ENCODE assay signal across 15 cellular contexts in genomic region chr1:81550753-81551152, GRCh38.
DNase-seq lines count a peak whose midpoint lies in the region; ATAC-seq, FAIRE-seq and TF ChIP-seq lines count a peak whose summit lies in the region.
"Had no signal": no experiment of that assay in that cellular context is flagged by ENCODE, and none has a peak within 500 bp of the region (broad histone marks: within the 10 kb centered on the region; RNA-seq: fewer than 3 reads in every experiment).

No MANE protein-coding gene starts in this region.

- SMC1A ChIA-PET in GM12878 (lab: Charles Lee; ENCODE audit: uncharacterized antibody, unreplicated experiment) = interaction anchor here (0.6 to 13.4 kb wide), 68 partner anchors 9 to 1028 kb away, joined by 3 to 407 read pairs (median 5); no protein-coding TSS in a partner anchor

- intact Hi-C loops in Calu3 (cut with micrococcal nuclease; ENCODE audit: unreplicated experiment) (no loop called here), HCT116 (cut with micrococcal nuclease) (no loop called here), GM12878 (cut with micrococcal nuclease; ENCODE audit: unreplicated experiment) (no loop called here)

- WGBS in GM12878 (ENCODE audit: insufficient coverage, insufficient replicate concordance, low lambda C conversion rate, missing lambda C conversion rate) = 43% methylated on average over 1 of the region's 1 CpG

- no peaks in the 10 kb centered on the region for H3K9me2 ChIP-seq in HCT116 (ENCODE audit: insufficient read depth)
- no peaks in the 10 kb centered on the region; the same call in 1 of the 2 replicates for H3K9me2 ChIP-seq in Karpas-422 (replicated peaks; ENCODE audit: insufficient read depth, low read length)

- H4K20me1 ChIP-seq in HCT116 (ENCODE audit: insufficient read depth) (no peaks in the 10 kb centered on the region), GM12878 (ENCODE audit: control insufficient read depth, insufficient read depth) (no peaks in the 10 kb centered on the region), Karpas-422 (ENCODE audit: insufficient read depth, low read depth, low read length) (no peaks in the 10 kb centered on the region)

- peaks cover 0 to 8% of the 10 kb centered on the region in 2 experiments; a peak in 1 of 4 replicates for H3K4me1 ChIP-seq in HCT116 (ENCODE audit: control insufficient read depth in 1 of 2, insufficient read depth in 2 of 2, low read length in 2 of 2)
- H3K4me1 ChIP-seq in GM12878 (ENCODE audit: control insufficient read depth, insufficient read depth, low read length) = peaks cover 32% of the 10 kb centered on the region
- no peaks in the 10 kb centered on the region for H3K4me1 ChIP-seq in Karpas-422 (ENCODE audit: low read length)
- H3K4me1 ChIP-seq: breast epithelium had no signal

- no TSS peak for BruUV-seq in Calu3 (replicated peaks; lab: Mats Ljungman, UMichigan)
- no TSS peak for BruUV-seq in HCT116 (replicated peaks; lab: Mats Ljungman, UMichigan)
- no TSS peak for BruUV-seq in GM12878 (replicated peaks; lab: Mats Ljungman, UMichigan)

- H2AFZ ChIP-seq in HCT116 (ENCODE audit: low read depth, low read length, poor library complexity, severe bottlenecking) (no peak overlapping the region), GM12878 (ENCODE audit: control insufficient read depth, low read depth, low read length) (no peak overlapping the region), Karpas-422 (ENCODE audit: low read length) (no peak overlapping the region)

- DNase-seq in Calu3 = peak; percentile 54
- peak; percentile 19 for DNase-seq in HCT116 (ENCODE audit: low read depth, low spot score)
- no peak for DNase-seq in GM12878 (ENCODE audit: low read depth, low spot score)
- DNase-seq in kidney tubule cell (ENCODE audit: low spot score) = peak; percentile 40
- DNase-seq in activated CD4-positive, alpha-beta T cell treated with anti-CD3 and anti-CD28 coated beads, Interleukin-2, amount 50 U/mL, for 1 hour = no peak
- DNase-seq in central memory CD4-positive, alpha-beta T cell = no peak
- no peak for DNase-seq in Karpas-422
- no peak for DNase-seq in ureter (ENCODE audit: low spot score)
- DNase-seq: activated CD8-positive, alpha-beta T cell treated with anti-CD3 and anti-CD28 coated beads, Interleukin-2, amount 10 ng/mL, durations not matched to agents 7 days and 5 days; NCI-H1930; RPMI8226; stimulated activated CD4-positive, alpha-beta T cell treated with anti-CD3 and anti-CD28 coated beads, Interleukin-15, amount 100 ng/mL, for 24 hours; stimulated activated naive CD8-positive, alpha-beta T cell treated with anti-CD3 and anti-CD28 coated beads, Interleukin-15, amount 100 ng/mL, for 72 hours had no signal

- H3K9me3 Mint-ChIP-seq in Calu3 (ENCODE audit: low read depth, unreplicated experiment) = no peaks in the 10 kb centered on the region
- H3K9me3 Mint-ChIP-seq: stimulated activated naive CD8-positive, alpha-beta T cell treated with anti-CD3 and anti-CD28 coated beads, Interleukin-15, amount 100 ng/mL, for 72 hours had no signal

- H3K4me2 ChIP-seq in HCT116 (ENCODE audit: low read length) (peak overlapping the region; percentile 20; the same call in 1 of the 2 replicates), GM12878 (ENCODE audit: control insufficient read depth, insufficient read depth) (no peak overlapping the region), Karpas-422 (ENCODE audit: low read depth, low read length, poor library complexity, severe bottlenecking) (no peak overlapping the region)

- H3K9me3 ChIP-seq in HCT116 (ENCODE audit: control insufficient read depth in 1 of 2, insufficient read depth in 1 of 2, low read depth in 1 of 2, low read length in 2 of 2) (no peaks in the 10 kb centered on the region), GM12878 (replicated peaks; ENCODE audit: control insufficient read depth, insufficient read depth, low read length) (no peaks in the 10 kb centered on the region), Karpas-422 (ENCODE audit: low read length) (peaks cover 8% of the 10 kb centered on the region)
- H3K9me3 ChIP-seq: breast epithelium had no signal

- H3K36me3 ChIP-seq in HCT116 (ENCODE audit: control insufficient read depth in 1 of 2, insufficient read depth in 2 of 2, low read length in 2 of 2) (no peaks in the 10 kb centered on the region), GM12878 (ENCODE audit: control insufficient read depth in 2 of 2, insufficient read depth in 2 of 2, low read length in 1 of 2) (no peaks in the 10 kb centered on the region), Karpas-422 (ENCODE audit: insufficient read depth, low read length) (no peaks in the 10 kb centered on the region)
- H3K36me3 ChIP-seq: breast epithelium had no signal

- no peak overlapping the region for H3K27ac ChIP-seq in HCT116 (ENCODE audit: low read depth, low read length)
- H3K27ac ChIP-seq in GM12878 (ENCODE audit: control insufficient read depth, insufficient read depth) = no peak overlapping the region
- no peak overlapping the region for H3K27ac ChIP-seq in Karpas-422 (ENCODE audit: low read length)

- RAD21 ChIA-PET in HCT116 (lab: Charles Lee; ENCODE audit: low non-redundant PET in 1 of 2, low total read pairs in 2 of 2, uncharacterized antibody in 2 of 2, unreplicated experiment in 2 of 2) (no interaction called here), GM12878 (lab: Charles Lee; ENCODE audit: unreplicated experiment) (interaction anchor here (0.9 to 7.9 kb wide), 33 partner anchors 8 to 602 kb away, joined by 3 to 296 read pairs (median 6); partner anchors contain the start of gene ADGRL2)

- no peak for FAIRE-seq in GM12878 (lab: Jason Lieb, UNC)

- TF ChIP-seq POLR2A in HCT116 (IDR thresholded peaks at IDR 0.05; ENCODE audit: borderline replicate concordance, extremely low read depth, insufficient read depth, insufficient read length) = no peak
- no peak for TF ChIP-seq POLR2A in GM12878 (IDR thresholded peaks at IDR 0.05; ENCODE audit: low read depth, low read length)

- H3K4me3 ChIP-seq in HCT116 (replicated peaks in 1 of 2; ENCODE audit: low read depth in 1 of 2, low read length in 2 of 2) = no peak overlapping the region
- no peak overlapping the region for H3K4me3 ChIP-seq in GM12878
- H3K4me3 ChIP-seq in Karpas-422 (ENCODE audit: low read length) = no peak overlapping the region
- H3K4me3 ChIP-seq: breast epithelium had no signal

- in situ Hi-C loops in GM12878 (cut with MboI) = no loop called here

- no peak overlapping the region for H3K4me3 Mint-ChIP-seq in Calu3 (ENCODE audit: low read depth, unreplicated experiment)
- H3K4me3 Mint-ChIP-seq: activated CD8-positive, alpha-beta T cell treated with anti-CD3 and anti-CD28 coated beads, Interleukin-2, amount 10 ng/mL, durations not matched to agents 7 days and 5 days; natural killer cell treated with Interleukin-12 subunit alpha and Interleukin-12 subunit beta and Interleukin-15 and Interleukin-18, amount 100 ng/mL, for 72 hours; stimulated activated naive CD8-positive, alpha-beta T cell treated with anti-CD3 and anti-CD28 coated beads, Interleukin-15, amount 100 ng/mL, for 72 hours had no signal

- POLR2A ChIA-PET in HCT116 (lab: Charles Lee) = no interaction called here
- POLR2A ChIA-PET in GM12878 (lab: Charles Lee) = interaction anchor here (0.7 to 1.6 kb wide), 9 partner anchors 16 to 1020 kb away, joined by 3 to 6 read pairs (median 4); no protein-coding TSS in a partner anchor

- no peaks in the 10 kb centered on the region for H3K27me3 Mint-ChIP-seq in Calu3 (ENCODE audit: unreplicated experiment)
- H3K27me3 Mint-ChIP-seq: natural killer cell treated with Interleukin-12 subunit alpha and Interleukin-12 subunit beta and Interleukin-15 and Interleukin-18, amount 100 ng/mL, for 72 hours; stimulated activated naive CD8-positive, alpha-beta T cell treated with anti-CD3 and anti-CD28 coated beads, Interleukin-15, amount 100 ng/mL, for 72 hours had no signal

- H3K4me1 Mint-ChIP-seq in Calu3 (ENCODE audit: low read depth, unreplicated experiment) = peaks cover 38% of the 10 kb centered on the region
- H3K4me1 Mint-ChIP-seq: stimulated activated naive CD8-positive, alpha-beta T cell treated with anti-CD3 and anti-CD28 coated beads, Interleukin-15, amount 100 ng/mL, for 72 hours had no signal

- ATAC-seq in HCT116 (no peak), GM12878 (no peak)
- ATAC-seq: activated CD8-positive, alpha-beta T cell treated with anti-CD3 and anti-CD28 coated beads, Interleukin-2, amount 10 ng/mL, durations not matched to agents 7 days and 5 days; natural killer cell treated with Interleukin-12 subunit alpha and Interleukin-12 subunit beta and Interleukin-15 and Interleukin-18, amount 100 ng/mL, for 72 hours; stimulated activated naive CD8-positive, alpha-beta T cell treated with anti-CD3 and anti-CD28 coated beads, Interleukin-15, amount 100 ng/mL, for 72 hours had no signal

- TF ChIP-seq RAD21 in HCT116 (IDR thresholded peaks at IDR 0.05; ENCODE audit: low read depth) (no peak), GM12878 (IDR thresholded peaks at IDR 0.05; ENCODE audit: insufficient read depth, low read depth, low read length) (no peak)

- peak overlapping the region; percentile 4 for H3K27ac Mint-ChIP-seq in Calu3 (ENCODE audit: unreplicated experiment)
- H3K27ac Mint-ChIP-seq: activated CD8-positive, alpha-beta T cell treated with anti-CD3 and anti-CD28 coated beads, Interleukin-2, amount 10 ng/mL, durations not matched to agents 7 days and 5 days; natural killer cell treated with Interleukin-12 subunit alpha and Interleukin-12 subunit beta and Interleukin-15 and Interleukin-18, amount 100 ng/mL, for 72 hours; stimulated activated naive CD8-positive, alpha-beta T cell treated with anti-CD3 and anti-CD28 coated beads, Interleukin-15, amount 100 ng/mL, for 72 hours had no signal

- TF ChIP-seq EP300 in GM12878 (IDR thresholded peaks at IDR 0.05; ENCODE audit: borderline replicate concordance in 1 of 2, control insufficient read depth in 1 of 2, low read depth in 2 of 2, low read length in 2 of 2) = no peak

- H3K79me2 ChIP-seq in HCT116 (ENCODE audit: insufficient read depth, low read length) = no peaks in the 10 kb centered on the region
- H3K79me2 ChIP-seq in GM12878 (ENCODE audit: control insufficient read depth, insufficient read depth, low read length) = no peaks in the 10 kb centered on the region
- no peaks in the 10 kb centered on the region for H3K79me2 ChIP-seq in Karpas-422 (ENCODE audit: low read length)

- TF ChIP-seq CTCF in Calu3 (IDR thresholded peaks at IDR 0.05; ENCODE audit: unreplicated experiment) (no peak), HCT116 (IDR thresholded peaks at IDR 0.05 in 2 of 3, conservative IDR thresholded peaks at IDR 0.05 in 1 of 3; ENCODE audit: borderline replicate concordance in 1 of 3, insufficient read depth in 1 of 3, low read depth in 2 of 3, low read length in 2 of 3) (no peak), GM12878 (IDR thresholded peaks at IDR 0.05 in 2 of 3, conservative IDR thresholded peaks at IDR 0.05 in 1 of 3; ENCODE audit: control insufficient read depth in 2 of 3, extremely low read depth in 1 of 3, insufficient read depth in 1 of 3, low read depth in 3 of 3, low read length in 3 of 3) (no peak)

- H3K9ac ChIP-seq in HCT116 (ENCODE audit: low read length) (no peak overlapping the region), GM12878 (ENCODE audit: control insufficient read depth, insufficient read depth, low read length) (no peak overlapping the region), Karpas-422 (ENCODE audit: low read length) (no peak overlapping the region)

- H3K27me3 ChIP-seq in HCT116 (ENCODE audit: insufficient read depth, low read length) (no peaks in the 10 kb centered on the region), GM12878 (replicated peaks in 1 of 2; ENCODE audit: control insufficient read depth in 2 of 2, insufficient read depth in 2 of 2, low read length in 1 of 2) (no peaks in the 10 kb centered on the region), Karpas-422 (ENCODE audit: low read length) (no peaks in the 10 kb centered on the region)
- H3K27me3 ChIP-seq: breast epithelium had no signal

- CTCF ChIA-PET in Calu3 (lab: Charles Lee) (interaction anchor here (0.6 to 2.4 kb wide), 5 partner anchors 33 to 212 kb away, joined by 3 to 18 read pairs (median 5); no protein-coding TSS in a partner anchor), HCT116 (lab: Charles Lee) (interaction anchor here (0.7 to 1.2 kb wide), 2 partner anchors 210 to 255 kb away, joined by 3 to 5 read pairs; no protein-coding TSS in a partner anchor), GM12878 (lab: Yijun Ruan, JAX) (interaction anchor here (0.6 to 8.8 kb wide), 52 partner anchors 9 to 1111 kb away, joined by 3 to 340 read pairs (median 7); partner anchors contain the start of gene ADGRL2)

- peaks cover 5% of the 10 kb centered on the region for H3K36me3 Mint-ChIP-seq in Calu3 (ENCODE audit: insufficient read depth, unreplicated experiment)
- H3K36me3 Mint-ChIP-seq: natural killer cell treated with Interleukin-12 subunit alpha and Interleukin-12 subunit beta and Interleukin-15 and Interleukin-18, amount 100 ng/mL, for 72 hours had no signal

Comparison
In these comparisons a context has a peak if more than half of its experiments do, and no peak if none do; other contexts are left out.
1. DNase-seq: peak in Calu3 (single experiment), HCT116 (single experiment) and kidney tubule cell (single experiment); none in GM12878 (single experiment), activated CD4-positive, alpha-beta T cell treated with anti-CD3 and anti-CD28 coated beads, Interleukin-2, amount 50 U/mL, for 1 hour (single experiment), central memory CD4-positive, alpha-beta T cell (single experiment), Karpas-422 (single experiment) and ureter (single experiment).